ENCODE assay signal across 29 cellular contexts in genomic region chr11:128942807-128943430, GRCh38. TPM values are rescaled to one million over a fixed set of nuclear protein-coding genes. Genes with fewer than 3 reads are reported as not detected.
DNase-seq lines count a peak whose midpoint lies in the region; ATAC-seq and TF ChIP-seq lines count a peak whose summit lies in the region.
"Had no signal": no experiment of that assay in that cellular context is flagged by ENCODE, and none has a peak within 500 bp of the region (broad histone marks: within the 10 kb centered on the region; RNA-seq: fewer than 3 reads in every experiment).

Gene TP53AIP1, minus strand, starts transcription at chr11:128942871. Its CDS starts 5,053 bp downstream, at chr11:128937818.

- H3K9me3 ChIP-seq in mesenchymal stem cell (ENCODE audit: control insufficient read depth, low read length): no peaks in the 10 kb centered on the region
- H3K9me3 ChIP-seq in left lung: no peaks in the 10 kb centered on the region
- H3K9me3 ChIP-seq: body of pancreas, MG63, SJCRH30, thoracic aorta had no signal

- H3K36me3 ChIP-seq in mesenchymal stem cell (ENCODE audit: control insufficient read depth in 1 of 2, insufficient read depth in 2 of 2, low read depth in 1 of 2, low read length in 2 of 2): no peaks in the 10 kb centered on the region
- no peaks in the 10 kb centered on the region for H3K36me3 ChIP-seq in left lung
- H3K36me3 ChIP-seq: MG63, SJCRH30, thoracic aorta had no signal

- H3K4me1 Mint-ChIP-seq in natural killer cell treated with Interleukin-12 subunit alpha and Interleukin-12 subunit beta and Interleukin-15 and Interleukin-18, amount 100 ng/mL, for 72 hours (ENCODE audit: low read depth in 2 of 2): no peaks in the 10 kb centered on the region
- no peaks in the 10 kb centered on the region for H3K4me1 Mint-ChIP-seq in natural killer cell
- H3K4me1 Mint-ChIP-seq: activated T-helper 17 cell treated with anti-CD3 and anti-CD28 coated beads, Interleukin-2, amount 50 U/mL, for 72 hours; naive thymus-derived CD8-positive, alpha-beta T cell had no signal

- no peaks in the 10 kb centered on the region for H3K36me3 Mint-ChIP-seq in natural killer cell treated with Interleukin-12 subunit alpha and Interleukin-12 subunit beta and Interleukin-15 and Interleukin-18, amount 100 ng/mL, for 72 hours
- H3K36me3 Mint-ChIP-seq in natural killer cell: no peaks in the 10 kb centered on the region
- H3K36me3 Mint-ChIP-seq: naive thymus-derived CD8-positive, alpha-beta T cell had no signal

- no peaks in the 10 kb centered on the region for H3K9me3 Mint-ChIP-seq in natural killer cell treated with Interleukin-12 subunit alpha and Interleukin-12 subunit beta and Interleukin-15 and Interleukin-18, amount 100 ng/mL, for 72 hours
- H3K9me3 Mint-ChIP-seq in natural killer cell: no peaks in the 10 kb centered on the region
- H3K9me3 Mint-ChIP-seq: activated CD8-positive, alpha-beta T cell treated with anti-CD3 and anti-CD28 coated beads for 36 hours; activated T-helper 17 cell treated with anti-CD3 and anti-CD28 coated beads, Interleukin-2, amount 50 U/mL, for 72 hours; naive thymus-derived CD8-positive, alpha-beta T cell had no signal

- WGBS in mesenchymal stem cell: 90% methylated on average over 22 of the region's 22 CpGs

- no peak within 1 kb of the TSS for H2BK120ac ChIP-seq in mesenchymal stem cell (ENCODE audit: low read depth, low read length)

- no peak within 1 kb of the TSS for H3K9ac ChIP-seq in mesenchymal stem cell (ENCODE audit: low read length)

- no peak within 1 kb of the TSS for H2BK15ac ChIP-seq in mesenchymal stem cell (ENCODE audit: low read depth, poor library complexity, severe bottlenecking)

- no peak within 1 kb of the TSS for H2BK12ac ChIP-seq in mesenchymal stem cell (ENCODE audit: low read length in 2 of 2)

- H3K27me3 ChIP-seq in mesenchymal stem cell (ENCODE audit: control insufficient read depth in 1 of 2, insufficient read depth in 1 of 2, low read length in 2 of 2) (peaks cover 45 to 61% of the 10 kb centered on the region in 2 experiments), left lung (peaks cover 0 to 6% of the 10 kb centered on the region in 2 donors)
- H3K27me3 ChIP-seq: body of pancreas, MG63, SJCRH30 had no signal

- H3K27me3 Mint-ChIP-seq in natural killer cell treated with Interleukin-12 subunit alpha and Interleukin-12 subunit beta and Interleukin-15 and Interleukin-18, amount 100 ng/mL, for 72 hours: peaks cover 5 to 11% of the 10 kb centered on the region in 2 donors
- peaks cover 12 to 30% of the 10 kb centered on the region in 2 donors for H3K27me3 Mint-ChIP-seq in natural killer cell (ENCODE audit: low read depth in 2 of 2)
- H3K27me3 Mint-ChIP-seq: activated CD8-positive, alpha-beta T cell treated with anti-CD3 and anti-CD28 coated beads for 36 hours had no signal

- H4K91ac ChIP-seq in mesenchymal stem cell (ENCODE audit: low read length): peak within 1 kb of the TSS; percentile 40

- H3K27ac ChIP-seq in mesenchymal stem cell (ENCODE audit: low read length, poor library complexity, severe bottlenecking): no peak within 1 kb of the TSS
- no peak within 1 kb of the TSS for H3K27ac ChIP-seq in left lung
- H3K27ac ChIP-seq: body of pancreas, HL-60, SJCRH30, thoracic aorta had no signal

- no peak within 1 kb of the TSS for H4K8ac ChIP-seq in mesenchymal stem cell (ENCODE audit: low read length)

- H3K4me1 ChIP-seq in mesenchymal stem cell (ENCODE audit: control insufficient read depth, insufficient read depth, low read depth, low read length) (peaks cover 6% of the 10 kb centered on the region), left lung (no peaks in the 10 kb centered on the region)
- H3K4me1 ChIP-seq: body of pancreas had no signal

- peak; percentile 3 to 9 for ATAC-seq in natural killer cell treated with Interleukin-12 subunit alpha and Interleukin-12 subunit beta and Interleukin-15 and Interleukin-18, amount 100 ng/mL, for 72 hours
- ATAC-seq in natural killer cell (no peak), left lung (no peak)
- ATAC-seq: activated CD8-positive, alpha-beta T cell treated with anti-CD3 and anti-CD28 coated beads for 36 hours; activated T-helper 17 cell treated with anti-CD3 and anti-CD28 coated beads, Interleukin-2, amount 50 U/mL, for 72 hours; body of pancreas; left ventricle myocardium superior; naive thymus-derived CD8-positive, alpha-beta T cell; stimulated activated naive CD8-positive, alpha-beta T cell treated with anti-CD3 and anti-CD28 coated beads, Interleukin-15, Interleukin-2, amounts not matched to agents 100 U/mL and 50 U/mL, for 24 hours had no signal

- no peak within 1 kb of the TSS for H2AFZ ChIP-seq in mesenchymal stem cell (ENCODE audit: low read depth, low read length)

- no peak within 1 kb of the TSS for H3K4me3 Mint-ChIP-seq in natural killer cell treated with Interleukin-12 subunit alpha and Interleukin-12 subunit beta and Interleukin-15 and Interleukin-18, amount 100 ng/mL, for 72 hours
- no peak within 1 kb of the TSS for H3K4me3 Mint-ChIP-seq in natural killer cell
- H3K4me3 Mint-ChIP-seq: activated CD8-positive, alpha-beta T cell treated with anti-CD3 and anti-CD28 coated beads for 36 hours; activated T-helper 17 cell treated with anti-CD3 and anti-CD28 coated beads, Interleukin-2, amount 50 U/mL, for 72 hours; naive thymus-derived CD8-positive, alpha-beta T cell had no signal

- no peak within 1 kb of the TSS for H3K4me2 ChIP-seq in mesenchymal stem cell (ENCODE audit: low read length, poor library complexity, severe bottlenecking)

- no peak within 1 kb of the TSS for H3K4ac ChIP-seq in mesenchymal stem cell (ENCODE audit: low read depth in 1 of 2, low read length in 2 of 2)

- no peak within 1 kb of the TSS for H3K14ac ChIP-seq in mesenchymal stem cell (ENCODE audit: low read length in 2 of 2)

- H2AK5ac ChIP-seq in mesenchymal stem cell (ENCODE audit: low read length, severe bottlenecking): no peak within 1 kb of the TSS

- no peak within 1 kb of the TSS for H3K4me3 ChIP-seq in epithelial cell of esophagus (ENCODE audit: low read length)
- no peak within 1 kb of the TSS for H3K4me3 ChIP-seq in mesenchymal stem cell (ENCODE audit: insufficient read depth in 1 of 2, low read depth in 1 of 2, low read length in 2 of 2)
- H3K4me3 ChIP-seq in left lung: no peak within 1 kb of the TSS
- H3K4me3 ChIP-seq: body of pancreas, MG63, SJCRH30, thoracic aorta had no signal

- no peaks in the 10 kb centered on the region for H3K79me1 ChIP-seq in mesenchymal stem cell (replicated peaks; ENCODE audit: low read length, poor library complexity, severe bottlenecking)

- intact Hi-C loops in natural killer cell (cut with micrococcal nuclease) (no loop called here), left lung (cut with DNase I) (no loop called here)

- H2BK5ac ChIP-seq in mesenchymal stem cell (ENCODE audit: low read depth, low read length, poor library complexity, severe bottlenecking): no peak within 1 kb of the TSS

- no peak within 1 kb of the TSS for H3K23ac ChIP-seq in mesenchymal stem cell (ENCODE audit: low read length in 2 of 2)

- TF ChIP-seq CTCF in natural killer cell (IDR thresholded peaks at IDR 0.05) (no peak), epithelial cell of esophagus (IDR thresholded peaks at IDR 0.05; ENCODE audit: insufficient read depth, low read depth, low read length, missing control alignments) (no peak), left lung (IDR thresholded peaks at IDR 0.05) (no peak)

- H3K27ac Mint-ChIP-seq in natural killer cell treated with Interleukin-12 subunit alpha and Interleukin-12 subunit beta and Interleukin-15 and Interleukin-18, amount 100 ng/mL, for 72 hours: no peak within 1 kb of the TSS
- no peak within 1 kb of the TSS for H3K27ac Mint-ChIP-seq in natural killer cell
- H3K27ac Mint-ChIP-seq: activated CD8-positive, alpha-beta T cell treated with anti-CD3 and anti-CD28 coated beads for 36 hours; activated T-helper 17 cell treated with anti-CD3 and anti-CD28 coated beads, Interleukin-2, amount 50 U/mL, for 72 hours had no signal

- H3K18ac ChIP-seq in mesenchymal stem cell (ENCODE audit: low read depth in 1 of 2, low read length in 2 of 2): peak within 1 kb of the TSS in 1 of 2 experiments; percentile 18

- no peak for DNase-seq in natural killer cell treated with Interleukin-12 subunit alpha and Interleukin-12 subunit beta and Interleukin-15 and Interleukin-18, amount 100 ng/mL, for 72 hours (ENCODE audit: low spot score)
- DNase-seq in natural killer cell (no peak), epithelial cell of esophagus (ENCODE audit: low read depth) (peak; percentile 48), mesenchymal stem cell (no peak), left lung (no peak), NCI-H1930 (lab: John Stamatoyannopoulos, UW) (no peak), NCI-H2196 (lab: John Stamatoyannopoulos, UW; ENCODE audit: unreplicated experiment) (no peak), 8988T (no peak)
- DNase-seq: activated CD4-positive, alpha-beta T cell treated with anti-CD3 and anti-CD28 coated beads for 1 hour; activated CD8-positive, alpha-beta T cell treated with anti-CD3 and anti-CD28 coated beads for 36 hours; activated naive CD4-positive, alpha-beta T cell treated with anti-CD3 and anti-CD28 coated beads, Interleukin-2, amount 50 U/mL, for 16 hours; body of pancreas; EL; KG1; left ventricle myocardium superior; MG63; naive thymus-derived CD8-positive, alpha-beta T cell; NCI-H2081; SJCRH30; small intestine; stimulated activated naive CD8-positive, alpha-beta T cell treated with anti-CD3 and anti-CD28 coated beads, Interleukin-15, Interleukin-2, amounts not matched to agents 100 U/mL and 50 U/mL, for 24 hours; SW 1271 had no signal

RNA-seq across cellular contexts. Expression of gene TP53AIP1, which starts in this region (rescaled TPM):
- not detected for total RNA-seq in natural killer cell treated with Interleukin-12 subunit alpha and Interleukin-12 subunit beta and Interleukin-15 and Interleukin-18, amount 100 ng/mL, for 72 hours
- total RNA-seq in natural killer cell: not detected
- polyA plus RNA-seq in mesenchymal stem cell (2013, experiment 1 of 2): not detected
- polyA plus RNA-seq in mesenchymal stem cell (2013, experiment 2 of 2): not detected
- under 1 TPM in 1 of 2 donors, not detected in 1; 0.39 TPM for total RNA-seq in left lung
- total RNA-seq: activated CD8-positive, alpha-beta T cell treated with anti-CD3 and anti-CD28 coated beads for 36 hours; activated T-helper 17 cell treated with anti-CD3 and anti-CD28 coated beads, Interleukin-2, amount 50 U/mL, for 72 hours; body of pancreas; endothelial cell of umbilical vein; left ventricle myocardium superior; mononuclear cell; naive thymus-derived CD8-positive, alpha-beta T cell; osteocyte; SJCRH30; thoracic aorta had no signal
- polyA plus RNA-seq: endothelial cell of umbilical vein; naive thymus-derived CD8-positive, alpha-beta T cell; urinary bladder had no signal

Comparison
In these comparisons a context has a peak if more than half of its experiments do, and no peak if none do; other contexts are left out.
1. Peak in ATAC-seq in natural killer cell treated with Interleukin-12 subunit alpha and Interleukin-12 subunit beta and Interleukin-15 and Interleukin-18, amount 100 ng/mL, for 72 hours; RNA of the gene not detected or under 1 TPM.